ENCODE assay signal across 8 cellular contexts in genomic region chr12:104930388-104931326, GRCh38. TPM values are rescaled to one million over a fixed set of nuclear protein-coding genes. Genes with fewer than 3 reads are reported as not detected.
A peak's percentile ranks its signal among the peaks of the same experiment; 100 is the strongest.
DNase-seq lines count a peak whose midpoint lies in the region; ATAC-seq and TF ChIP-seq lines count a peak whose summit lies in the region.

No MANE protein-coding gene starts in this region.

- peaks cover 33% of the 10 kb centered on the region for H3K4me1 ChIP-seq in adipocyte (ENCODE audit: control insufficient read depth, insufficient read depth, low read length)
- H3K4me1 ChIP-seq in stomach: peaks cover 0 to 33% (median 10%) of the 10 kb centered on the region in 4 donors

- intact Hi-C loops in activated CD4-positive, alpha-beta T cell treated with anti-CD3 and anti-CD28 coated beads, Interleukin-2, amount 10 ng/mL, durations not matched to agents 24 days and 14 days (cut with micrococcal nuclease): loop anchor here (1.0 to 5.0 kb wide), 5 partner anchors 28 to 473 kb away; partner anchors contain the start of genes CHST11 and SLC41A2
- intact Hi-C loops in stomach (cut with DNase I; ENCODE audit: low total_unique reads): no loop called here

- WGBS in stomach, 5 donors: 74 to 80% (median 79%) methylated on average over 4 of the region's 4 CpGs

- peak overlapping the region; percentile 87 for H3K27ac Mint-ChIP-seq in activated CD4-positive, alpha-beta T cell treated with anti-CD3 and anti-CD28 coated beads, Interleukin-2, amount 10 ng/mL, durations not matched to agents 24 days and 14 days
- peak overlapping the region; percentile 91 for H3K27ac Mint-ChIP-seq in stimulated activated effector memory CD8-positive, alpha-beta T cell treated with anti-CD3 and anti-CD28 coated beads, Interleukin-12 subunit alpha, Interleukin-12 subunit beta, amount 100 ng/mL, for 72 hours

- H3K4me3 ChIP-seq in adipocyte (ENCODE audit: low read length): peak overlapping the region; percentile 39
- no peak overlapping the region for H3K4me3 ChIP-seq in stomach

- H3K9me3 Mint-ChIP-seq in activated CD4-positive, alpha-beta T cell treated with anti-CD3 and anti-CD28 coated beads, Interleukin-2, amount 10 ng/mL, durations not matched to agents 24 days and 14 days: peaks cover 12% of the 10 kb centered on the region
- no peaks in the 10 kb centered on the region for H3K9me3 Mint-ChIP-seq in stimulated activated effector memory CD8-positive, alpha-beta T cell treated with anti-CD3 and anti-CD28 coated beads, Interleukin-12 subunit alpha, Interleukin-12 subunit beta, amount 100 ng/mL, for 72 hours

- H3K4me3 Mint-ChIP-seq in activated CD4-positive, alpha-beta T cell treated with anti-CD3 and anti-CD28 coated beads, Interleukin-2, amount 10 ng/mL, durations not matched to agents 24 days and 14 days: peak overlapping the region; percentile 39
- H3K4me3 Mint-ChIP-seq in stimulated activated effector memory CD8-positive, alpha-beta T cell treated with anti-CD3 and anti-CD28 coated beads, Interleukin-12 subunit alpha, Interleukin-12 subunit beta, amount 100 ng/mL, for 72 hours: peak overlapping the region; percentile 36

- ATAC-seq in HG03045 (IDR thresholded peaks at IDR 0.05; ENCODE audit: unreplicated experiment) (peak; percentile 89), esophagus mucosa (no peak)
- peak; percentile 99 for ATAC-seq in stimulated activated effector memory CD8-positive, alpha-beta T cell treated with anti-CD3 and anti-CD28 coated beads, Interleukin-12 subunit alpha, Interleukin-12 subunit beta, amount 100 ng/mL, for 72 hours

- no peak overlapping the region for H3K27ac ChIP-seq in stomach

- H3K9ac ChIP-seq in adipocyte (ENCODE audit: low read length): no peak overlapping the region

- H3K9me3 ChIP-seq in adipocyte (ENCODE audit: control insufficient read depth, low read length) (no peaks in the 10 kb centered on the region), stomach (no peaks in the 10 kb centered on the region)

- peaks cover 6% of the 10 kb centered on the region for H3K36me3 ChIP-seq in adipocyte (ENCODE audit: control insufficient read depth, insufficient read depth, low read length, severe bottlenecking)
- peaks cover 0 to 7% (median 5%) of the 10 kb centered on the region in 4 donors for H3K36me3 ChIP-seq in stomach

- H3K36me3 Mint-ChIP-seq in activated CD4-positive, alpha-beta T cell treated with anti-CD3 and anti-CD28 coated beads, Interleukin-2, amount 10 ng/mL, durations not matched to agents 24 days and 14 days (ENCODE audit: low read depth): peaks cover 3% of the 10 kb centered on the region
- H3K36me3 Mint-ChIP-seq in stimulated activated effector memory CD8-positive, alpha-beta T cell treated with anti-CD3 and anti-CD28 coated beads, Interleukin-12 subunit alpha, Interleukin-12 subunit beta, amount 100 ng/mL, for 72 hours: peaks cover 30% of the 10 kb centered on the region

- H3K27me3 ChIP-seq in adipocyte (replicated peaks; ENCODE audit: control insufficient read depth, insufficient read depth, low read length): no peaks in the 10 kb centered on the region
- no peaks in the 10 kb centered on the region for H3K27me3 ChIP-seq in stomach

- no peaks in the 10 kb centered on the region for H3K27me3 Mint-ChIP-seq in activated CD4-positive, alpha-beta T cell treated with anti-CD3 and anti-CD28 coated beads, Interleukin-2, amount 10 ng/mL, durations not matched to agents 24 days and 14 days

- no peak for TF ChIP-seq CTCF in stomach (IDR thresholded peaks at IDR 0.05)

- peak; percentile 79 for DNase-seq in activated CD4-positive, alpha-beta T cell treated with anti-CD3 and anti-CD28 coated beads, Interleukin-2, amount 10 ng/mL, durations not matched to agents 24 days and 14 days
- DNase-seq in activated CD4-positive, alpha-beta T cell treated with anti-CD3 and anti-CD28 coated beads, Interleukin-2, amount 50 U/mL, for 1 hour: no peak
- DNase-seq in adipocyte (ENCODE audit: low read depth) (peak; percentile 31), erythroblast (lab: John Stamatoyannopoulos, UW) (no peak), stomach (no peak)
- DNase-seq in stimulated activated effector memory CD8-positive, alpha-beta T cell treated with anti-CD3 and anti-CD28 coated beads, Interleukin-12 subunit alpha, Interleukin-12 subunit beta, amount 100 ng/mL, for 72 hours (ENCODE audit: low spot score in 2 of 2): peak; percentile 27 to 72

- H3K4me1 Mint-ChIP-seq in activated CD4-positive, alpha-beta T cell treated with anti-CD3 and anti-CD28 coated beads, Interleukin-2, amount 10 ng/mL, durations not matched to agents 24 days and 14 days: peaks cover 41% of the 10 kb centered on the region
- peaks cover 30% of the 10 kb centered on the region for H3K4me1 Mint-ChIP-seq in stimulated activated effector memory CD8-positive, alpha-beta T cell treated with anti-CD3 and anti-CD28 coated beads, Interleukin-12 subunit alpha, Interleukin-12 subunit beta, amount 100 ng/mL, for 72 hours

- no peak for TF ChIP-seq EP300 in stomach (IDR thresholded peaks at IDR 0.05)

- TF ChIP-seq POLR2A in erythroblast (IDR thresholded peaks at IDR 0.05; ENCODE audit: low read length) (no peak), stomach (IDR thresholded peaks at IDR 0.05) (no peak)

RNA-seq across cellular contexts. Expression of gene SLC41A2, which starts 27.4 kb away (rescaled TPM):
- 11.5 and 12.3 TPM in 2 replicates for total RNA-seq in activated CD4-positive, alpha-beta T cell treated with anti-CD3 and anti-CD28 coated beads, Interleukin-2, amount 10 ng/mL, durations not matched to agents 24 days and 14 days
- 100 to 1,000 TPM in 4 of 5 donors, 10 to 100 TPM in 1; 26.8 to 208 (median 181) TPM for total RNA-seq in stomach
- 10 to 100 TPM in 2 of 3 donors, 1 to 10 TPM in 1; 5.4 to 23.2 (median 14.8) TPM for polyA plus RNA-seq in stomach
- 1.3 TPM for total RNA-seq in esophagus mucosa

RNA-seq across cellular contexts. Expression of gene NOPCHAP1, which starts 55.5 kb away (rescaled TPM):
- 39.8 and 41.3 TPM in 2 replicates for total RNA-seq in activated CD4-positive, alpha-beta T cell treated with anti-CD3 and anti-CD28 coated beads, Interleukin-2, amount 10 ng/mL, durations not matched to agents 24 days and 14 days
- total RNA-seq in stomach (10 to 100 TPM in 1 of 5 donors, 1 to 10 TPM in 4; 2.6 to 29.8 (median 4.6) TPM), esophagus mucosa (16.0 TPM)
- 10 to 100 TPM; 14.2 to 18.1 (median 15.9) TPM for polyA plus RNA-seq in stomach

Comparison
In these comparisons a context has a peak if more than half of its experiments do, and no peak if none do; other contexts are left out.
1. DNase-seq: peak in activated CD4-positive, alpha-beta T cell treated with anti-CD3 and anti-CD28 coated beads, Interleukin-2, amount 10 ng/mL, durations not matched to agents 24 days and 14 days (single experiment), adipocyte (single experiment) and stimulated activated effector memory CD8-positive, alpha-beta T cell treated with anti-CD3 and anti-CD28 coated beads, Interleukin-12 subunit alpha, Interleukin-12 subunit beta, amount 100 ng/mL, for 72 hours (2 of 2); none in activated CD4-positive, alpha-beta T cell treated with anti-CD3 and anti-CD28 coated beads, Interleukin-2, amount 50 U/mL, for 1 hour (single experiment), erythroblast (0 of 2) and stomach (single experiment).